11 cellular contexts compared by ENCODE assay signal in the genomic region with DNA sequence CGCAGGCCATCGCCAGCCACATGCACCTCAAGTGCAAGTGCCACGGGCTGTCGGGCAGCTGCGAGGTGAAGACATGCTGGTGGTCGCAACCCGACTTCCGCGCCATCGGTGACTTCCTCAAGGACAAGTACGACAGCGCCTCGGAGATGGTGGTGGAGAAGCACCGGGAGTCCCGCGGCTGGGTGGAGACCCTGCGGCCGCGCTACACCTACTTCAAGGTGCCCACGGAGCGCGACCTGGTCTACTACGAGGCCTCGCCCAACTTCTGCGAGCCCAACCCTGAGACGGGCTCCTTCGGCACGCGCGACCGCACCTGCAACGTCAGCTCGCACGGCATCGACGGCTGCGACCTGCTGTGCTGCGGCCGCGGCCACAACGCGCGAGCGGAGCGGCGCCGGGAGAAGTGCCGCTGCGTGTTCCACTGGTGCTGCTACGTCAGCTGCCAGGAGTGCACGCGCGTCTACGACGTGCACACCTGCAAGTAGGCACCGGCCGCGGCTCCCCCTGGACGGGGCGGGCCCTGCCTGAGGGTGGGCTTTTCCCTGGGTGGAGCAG. TPM values are rescaled to one million over a fixed set of nuclear protein-coding genes. Genes with fewer than 3 reads are reported as not detected.
DNase-seq lines count a peak whose midpoint lies in the region; ATAC-seq and TF ChIP-seq lines count a peak whose summit lies in the region.
"Had no signal": no experiment of that assay in that cellular context is flagged by ENCODE, and none has a peak within 500 bp of the region (broad histone marks: within the 10 kb centered on the region; RNA-seq: fewer than 3 reads in every experiment).

No MANE protein-coding gene starts in this region.

- H3K36me3 Mint-ChIP-seq in activated naive CD8-positive, alpha-beta T cell treated with anti-CD3 and anti-CD28 coated beads for 36 hours: no peaks in the 10 kb centered on the region
- H3K36me3 Mint-ChIP-seq in mesothelial cell of epicardium: no peaks in the 10 kb centered on the region

- peaks cover 67% of the 10 kb centered on the region for H3K27me3 Mint-ChIP-seq in activated naive CD8-positive, alpha-beta T cell treated with anti-CD3 and anti-CD28 coated beads for 36 hours
- peaks cover 74% of the 10 kb centered on the region for H3K27me3 Mint-ChIP-seq in mesothelial cell of epicardium (ENCODE audit: low read depth)

- H3K27ac Mint-ChIP-seq in activated naive CD8-positive, alpha-beta T cell treated with anti-CD3 and anti-CD28 coated beads for 36 hours: no peak overlapping the region
- no peak overlapping the region for H3K27ac Mint-ChIP-seq in mesothelial cell of epicardium
- H3K27ac Mint-ChIP-seq: dendritic cell treated with granulocyte-macrophage colony-stimulating factor and Interleukin-4, amounts not matched to agents 40 ng/mL and 50 ng/mL, for 4 days had no signal

- DNase-seq in activated naive CD8-positive, alpha-beta T cell treated with anti-CD3 and anti-CD28 coated beads for 36 hours: peak; percentile 45
- DNase-seq in mesothelial cell of epicardium (ENCODE audit: low spot score in 2 of 2, unreplicated experiment in 2 of 2): no peak
- no peak for DNase-seq in NCI-H146 (lab: John Stamatoyannopoulos, UW)
- no peak for DNase-seq in foreskin melanocyte
- DNase-seq in NCI-H526 treated with DMSO at 0.1 percent for 48 hours (lab: John Stamatoyannopoulos, UW): no peak
- DNase-seq in NCI-H2171 (lab: John Stamatoyannopoulos, UW): no peak
- DNase-seq: DND-41 had no signal

- no peak overlapping the region for H3K4me3 Mint-ChIP-seq in activated naive CD8-positive, alpha-beta T cell treated with anti-CD3 and anti-CD28 coated beads for 36 hours
- peak overlapping the region; percentile 70 for H3K4me3 Mint-ChIP-seq in mesothelial cell of epicardium

- H3K27ac ChIP-seq in 22Rv1: peak overlapping the region; percentile 68
- H3K27ac ChIP-seq: tibial artery had no signal

- peak; percentile 21 for ATAC-seq in HG03342 (IDR thresholded peaks at IDR 0.05; ENCODE audit: unreplicated experiment)

- peaks cover 10% of the 10 kb centered on the region for H3K4me1 Mint-ChIP-seq in activated naive CD8-positive, alpha-beta T cell treated with anti-CD3 and anti-CD28 coated beads for 36 hours
- peaks cover 9% of the 10 kb centered on the region for H3K4me1 Mint-ChIP-seq in mesothelial cell of epicardium

- peaks cover 2% of the 10 kb centered on the region for H3K9me3 Mint-ChIP-seq in activated naive CD8-positive, alpha-beta T cell treated with anti-CD3 and anti-CD28 coated beads for 36 hours
- H3K9me3 Mint-ChIP-seq in mesothelial cell of epicardium: peaks cover 8% of the 10 kb centered on the region
- H3K9me3 Mint-ChIP-seq: dendritic cell treated with granulocyte-macrophage colony-stimulating factor and Interleukin-4, amounts not matched to agents 40 ng/mL and 50 ng/mL, for 4 days had no signal

- TF ChIP-seq CTCF in 22Rv1 (IDR thresholded peaks at IDR 0.05) (no peak), mesothelial cell of epicardium (IDR thresholded peaks at IDR 0.05; ENCODE audit: unreplicated experiment) (no peak)

RNA-seq across cellular contexts. Expression of a gene that starts 23.4 kb away (rescaled TPM):
- 100 to 1,000 TPM; 342 to 350 TPM for total RNA-seq in activated naive CD8-positive, alpha-beta T cell treated with anti-CD3 and anti-CD28 coated beads for 36 hours
- total RNA-seq in mesothelial cell of epicardium: 255 to 277 TPM (median 262 TPM) in 3 replicates

RNA-seq across cellular contexts. Expression of a gene that starts 44.1 kb away (rescaled TPM):
- total RNA-seq in activated naive CD8-positive, alpha-beta T cell treated with anti-CD3 and anti-CD28 coated beads for 36 hours: 10 to 100 TPM; 24.4 to 26.1 TPM
- 19.3 to 20.9 TPM (median 20.2 TPM) in 3 replicates for total RNA-seq in mesothelial cell of epicardium

RNA-seq across cellular contexts. Expression of a gene that starts 50.0 kb away (rescaled TPM):
- total RNA-seq in activated naive CD8-positive, alpha-beta T cell treated with anti-CD3 and anti-CD28 coated beads for 36 hours: 10 to 100 TPM; 75.0 to 82.4 TPM
- total RNA-seq in mesothelial cell of epicardium: 53.9 to 56.9 TPM (median 54.2 TPM) in 3 replicates

RNA-seq across cellular contexts. Expression of a gene that starts 52.3 kb away (rescaled TPM):
- not detected for total RNA-seq in activated naive CD8-positive, alpha-beta T cell treated with anti-CD3 and anti-CD28 coated beads for 36 hours
- 0.09 to 0.16 TPM in 2 of 3 replicates, not detected in the other for total RNA-seq in mesothelial cell of epicardium
